ENCODE assay signal across 18 cellular contexts in the genomic region with DNA sequence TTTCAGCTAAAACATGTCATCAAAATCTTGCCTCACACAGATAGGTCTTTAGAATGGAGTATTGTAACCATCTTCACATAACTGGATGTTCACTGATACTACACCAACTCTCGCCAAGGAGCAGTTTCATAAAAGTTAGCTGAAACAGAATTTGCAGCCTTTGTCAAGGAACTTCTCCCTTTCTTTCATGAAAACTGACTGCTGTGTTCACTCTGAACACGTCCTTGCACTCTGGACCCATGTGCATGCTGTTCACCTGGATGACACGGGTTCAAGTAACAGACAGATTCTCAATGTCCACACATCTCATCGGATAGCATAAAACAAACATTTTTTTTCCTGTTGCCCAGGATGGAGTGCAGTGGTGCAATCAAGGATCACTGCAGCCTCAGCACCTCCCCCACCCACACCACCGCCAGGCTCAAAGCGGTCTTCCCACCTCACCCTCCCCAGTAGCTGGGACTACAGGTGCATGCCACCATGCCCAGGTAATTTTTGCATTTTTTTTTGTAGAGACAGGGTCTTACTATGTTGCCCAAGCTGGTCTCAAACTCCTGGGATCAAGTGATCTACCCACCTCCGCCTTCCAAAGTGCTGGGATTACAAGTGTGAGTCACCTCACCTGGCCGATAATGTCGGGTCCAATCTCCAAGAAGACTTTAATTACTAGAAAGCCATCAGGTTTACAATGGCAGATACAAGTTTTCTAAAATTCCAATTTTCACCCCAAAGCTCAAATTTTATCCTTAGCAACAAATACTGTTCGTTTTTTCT. TPM values are rescaled to one million over a fixed set of nuclear protein-coding genes. Genes with fewer than 3 reads are reported as not detected.
DNase-seq lines count a peak whose midpoint lies in the region; ATAC-seq and TF ChIP-seq lines count a peak whose summit lies in the region.
"Had no signal": no experiment of that assay in that cellular context is flagged by ENCODE, and none has a peak within 500 bp of the region (broad histone marks: within the 10 kb centered on the region; RNA-seq: fewer than 3 reads in every experiment).

No MANE protein-coding gene starts in this region.

- H3K4me3 ChIP-seq in trophoblast cell (ENCODE audit: low read depth, low read length), result no peak overlapping the region
- H3K4me3 ChIP-seq: breast epithelium, GM23248, tibial nerve had no signal

- no peaks in the 10 kb centered on the region for H3K9me3 Mint-ChIP-seq in activated CD4-positive, alpha-beta T cell treated with anti-CD3 and anti-CD28 coated beads for 36 hours (ENCODE audit: low read depth)
- no peaks in the 10 kb centered on the region for H3K9me3 Mint-ChIP-seq in endothelial cell (ENCODE audit: unreplicated experiment)

- no peaks in the 10 kb centered on the region for H3K27me3 ChIP-seq in trophoblast cell (ENCODE audit: insufficient read depth, low read length)
- H3K27me3 ChIP-seq: breast epithelium, tibial nerve had no signal

- H2BK12ac ChIP-seq in trophoblast cell (ENCODE audit: low read length), result no peak overlapping the region

- H3K4me2 ChIP-seq in trophoblast cell (ENCODE audit: low read length), result no peak overlapping the region

- no peaks in the 10 kb centered on the region for H3K27me3 Mint-ChIP-seq in activated CD4-positive, alpha-beta T cell treated with anti-CD3 and anti-CD28 coated beads for 36 hours
- H3K27me3 Mint-ChIP-seq in T-helper 17 cell, result no peaks in the 10 kb centered on the region
- no peaks in the 10 kb centered on the region for H3K27me3 Mint-ChIP-seq in endothelial cell (ENCODE audit: unreplicated experiment)

- no peak overlapping the region for H3K18ac ChIP-seq in trophoblast cell (ENCODE audit: low read length)

- no peak overlapping the region for H4K91ac ChIP-seq in trophoblast cell (ENCODE audit: low read depth, low read length)

- no peak for ATAC-seq in activated CD4-positive, alpha-beta T cell treated with anti-CD3 and anti-CD28 coated beads for 36 hours
- ATAC-seq in T-helper 17 cell (no peak), HG03520 (IDR thresholded peaks at IDR 0.05; ENCODE audit: unreplicated experiment) (no peak), GM18520 (IDR thresholded peaks at IDR 0.05; ENCODE audit: unreplicated experiment) (no peak), HG03135 (IDR thresholded peaks at IDR 0.05; ENCODE audit: unreplicated experiment) (no peak)

- DNase-seq in activated CD4-positive, alpha-beta T cell treated with anti-CD3 and anti-CD28 coated beads for 36 hours, result no peak
- no peak for DNase-seq in activated CD4-positive, alpha-beta T cell treated with anti-CD3 and anti-CD28 coated beads for 48 hours
- DNase-seq in T-helper 17 cell (no peak), endothelial cell (ENCODE audit: low spot score) (no peak), trophoblast cell (no peak)
- DNase-seq: ACHN; activated CD8-positive, alpha-beta memory T cell treated with anti-CD3 and anti-CD28 coated beads, Interleukin-2, amount 50 U/mL, for 48 hours; DMS53; kidney glomerular epithelial cell; NCI-H1092; NCI-H226 had no signal

- H3K36me3 Mint-ChIP-seq in activated CD4-positive, alpha-beta T cell treated with anti-CD3 and anti-CD28 coated beads for 36 hours (ENCODE audit: low read depth), result peaks cover 24% of the 10 kb centered on the region
- peaks cover 2% of the 10 kb centered on the region for H3K36me3 Mint-ChIP-seq in T-helper 17 cell (ENCODE audit: low read depth)
- H3K36me3 Mint-ChIP-seq in endothelial cell (ENCODE audit: low read depth, unreplicated experiment), result no peaks in the 10 kb centered on the region

- H3K23ac ChIP-seq in trophoblast cell (ENCODE audit: low read length), result no peak overlapping the region

- no peak overlapping the region for H2BK120ac ChIP-seq in trophoblast cell (ENCODE audit: insufficient read depth, low read length, poor library complexity)

- no peak overlapping the region for H3K4me3 Mint-ChIP-seq in activated CD4-positive, alpha-beta T cell treated with anti-CD3 and anti-CD28 coated beads for 36 hours
- peak overlapping the region; percentile 79 for H3K4me3 Mint-ChIP-seq in T-helper 17 cell
- peak overlapping the region; percentile 22 for H3K4me3 Mint-ChIP-seq in endothelial cell (ENCODE audit: unreplicated experiment)

- no peak overlapping the region for H2AK5ac ChIP-seq in trophoblast cell (ENCODE audit: low read length)

- H3K27ac ChIP-seq in trophoblast cell (ENCODE audit: low read depth, low read length), result no peak overlapping the region
- H3K27ac ChIP-seq: breast epithelium, GM23248, tibial nerve had no signal

- no peak overlapping the region for H2AFZ ChIP-seq in trophoblast cell (ENCODE audit: insufficient read depth, low read length, poor library complexity)
- H2AFZ ChIP-seq: GM23248 had no signal

- no peak overlapping the region for H3K9ac ChIP-seq in trophoblast cell (ENCODE audit: low read length)
- H3K9ac ChIP-seq: GM23248 had no signal

- no peak overlapping the region for H2BK5ac ChIP-seq in trophoblast cell (ENCODE audit: low read depth, low read length, poor library complexity)

- H3K14ac ChIP-seq in trophoblast cell (ENCODE audit: low read length), result no peak overlapping the region

- peaks cover 8 to 16% of the 10 kb centered on the region in 2 experiments for H3K4me1 ChIP-seq in trophoblast cell (ENCODE audit: control insufficient read depth in 1 of 2, insufficient read depth in 2 of 2, low read length in 2 of 2)

- intact Hi-C loops in activated CD4-positive, alpha-beta T cell treated with anti-CD3 and anti-CD28 coated beads for 36 hours (cut with DNase I, micrococcal nuclease), result no loop called here

- H3K36me3 ChIP-seq in trophoblast cell (ENCODE audit: control insufficient read depth in 1 of 2, insufficient read depth in 2 of 2, low read length in 2 of 2), result peaks cover 9 to 15% of the 10 kb centered on the region in 2 experiments
- H3K36me3 ChIP-seq: breast epithelium had no signal

- H3K4me1 Mint-ChIP-seq in activated CD4-positive, alpha-beta T cell treated with anti-CD3 and anti-CD28 coated beads for 36 hours, result peaks cover 72% of the 10 kb centered on the region
- H3K4me1 Mint-ChIP-seq in T-helper 17 cell, result peaks cover 61% of the 10 kb centered on the region
- H3K4me1 Mint-ChIP-seq in endothelial cell (ENCODE audit: unreplicated experiment), result peaks cover 49% of the 10 kb centered on the region

- no peaks in the 10 kb centered on the region for H3K79me1 ChIP-seq in trophoblast cell (ENCODE audit: low read length)

- no peak overlapping the region for H4K12ac ChIP-seq in trophoblast cell (ENCODE audit: low read depth, low read length)

- H4K8ac ChIP-seq in trophoblast cell (ENCODE audit: low read depth, low read length), result no peak overlapping the region

- H3K79me2 ChIP-seq in trophoblast cell (ENCODE audit: control insufficient read depth, insufficient read depth, low read length, poor library complexity), result peaks cover 31% of the 10 kb centered on the region

- H3K27ac Mint-ChIP-seq in activated CD4-positive, alpha-beta T cell treated with anti-CD3 and anti-CD28 coated beads for 36 hours, result peak overlapping the region; percentile 90
- H3K27ac Mint-ChIP-seq in T-helper 17 cell (peak overlapping the region; percentile 67), endothelial cell (ENCODE audit: unreplicated experiment) (peak overlapping the region; percentile 92)

- no peak for TF ChIP-seq CTCF in endothelial cell (IDR thresholded peaks at IDR 0.05; ENCODE audit: unreplicated experiment)

- H3K4ac ChIP-seq in trophoblast cell (ENCODE audit: low read depth, low read length), result peak overlapping the region; percentile 94

- POLR2A ChIA-PET in activated CD4-positive, alpha-beta T cell treated with anti-CD3 and anti-CD28 coated beads for 36 hours (lab: Charles Lee), result interaction anchor here (0.7 to 1.1 kb wide), 3 partner anchors 10 to 111 kb away, joined by 3 read pairs; no protein-coding TSS in a partner anchor

- WGBS in trophoblast cell (ENCODE audit: extremely low coverage, insufficient coverage, insufficient read length), result no CpG with 5 or more reads among the region's 10 CpGs

- CTCF ChIA-PET in activated CD4-positive, alpha-beta T cell treated with anti-CD3 and anti-CD28 coated beads for 36 hours (lab: Charles Lee), result interaction anchor here (0.8 to 11.1 kb wide), 8 partner anchors 9 to 42 kb away, joined by 3 to 140 read pairs (median 4); partner anchors contain the start of gene GID8

- no peaks in the 10 kb centered on the region for H3K9me3 ChIP-seq in T-helper 17 cell (ENCODE audit: control insufficient read depth, low read length, poor library complexity, severe bottlenecking)
- no peaks in the 10 kb centered on the region for H3K9me3 ChIP-seq in trophoblast cell (ENCODE audit: insufficient read depth, low read depth, low read length)
- H3K9me3 ChIP-seq: breast epithelium, tibial nerve had no signal

RNA-seq across cellular contexts. Expression of gene DIDO1, which starts 9.4 kb away (rescaled TPM):
- total RNA-seq in activated CD4-positive, alpha-beta T cell treated with anti-CD3 and anti-CD28 coated beads for 36 hours, result 10 to 100 TPM; 43.7 to 49.7 TPM
- total RNA-seq in T-helper 17 cell (10 to 100 TPM; 58.3 to 65.7 TPM), endothelial cell (ENCODE audit: unreplicated experiment) (61.0 TPM)
- polyA plus RNA-seq in trophoblast cell (2013), result 31.7 and 32.7 TPM in 2 replicates

RNA-seq across cellular contexts. Expression of gene GID8, which starts 21.1 kb away (rescaled TPM):
- total RNA-seq in activated CD4-positive, alpha-beta T cell treated with anti-CD3 and anti-CD28 coated beads for 36 hours, result 10 to 100 TPM; 30.7 to 39.9 TPM
- total RNA-seq in T-helper 17 cell (10 to 100 TPM; 33.4 to 39.9 TPM), endothelial cell (ENCODE audit: unreplicated experiment) (45.0 TPM)
- 37.2 and 37.5 TPM in 2 replicates for polyA plus RNA-seq in trophoblast cell (2013)

RNA-seq across cellular contexts. Expression of gene SLC17A9, which starts 35.6 kb away (rescaled TPM):
- 10 to 100 TPM; 16.2 to 16.5 TPM for total RNA-seq in activated CD4-positive, alpha-beta T cell treated with anti-CD3 and anti-CD28 coated beads for 36 hours
- total RNA-seq in T-helper 17 cell (1 to 10 TPM in 1 of 2 donors, under 1 TPM in 1; 0.89 to 2.4 TPM), endothelial cell (ENCODE audit: unreplicated experiment) (7.0 TPM)
- 1.5 and 1.6 TPM in 2 replicates for polyA plus RNA-seq in trophoblast cell (2013)
- polyA plus RNA-seq: neural cell had no signal

RNA-seq across cellular contexts. Expression of gene TCFL5, which starts 55.3 kb away (rescaled TPM):
- 1 to 10 TPM; 5.2 to 6.6 TPM for total RNA-seq in activated CD4-positive, alpha-beta T cell treated with anti-CD3 and anti-CD28 coated beads for 36 hours
- total RNA-seq in T-helper 17 cell (1 to 10 TPM; 4.4 to 5.0 TPM), endothelial cell (ENCODE audit: unreplicated experiment) (30.9 TPM)
- polyA plus RNA-seq in trophoblast cell (2013), result 4.6 and 5.0 TPM in 2 replicates
